10 cellular contexts compared by ENCODE assay signal in genomic region chr4:46994007-46994405, GRCh38. TPM values are rescaled to one million over a fixed set of nuclear protein-coding genes. Genes with fewer than 3 reads are reported as not detected.
DNase-seq lines count a peak whose midpoint lies in the region; ATAC-seq and TF ChIP-seq lines count a peak whose summit lies in the region.
"Had no signal": no experiment of that assay in that cellular context is flagged by ENCODE, and none has a peak within 500 bp of the region (broad histone marks: within the 10 kb centered on the region; RNA-seq: fewer than 3 reads in every experiment).

No MANE protein-coding gene starts in this region.

- no peaks in the 10 kb centered on the region for H3K36me3 ChIP-seq in stomach

- ATAC-seq in GM19397 (IDR thresholded peaks at IDR 0.05; ENCODE audit: unreplicated experiment), result no peak

- H3K27ac ChIP-seq in angular gyrus (ENCODE audit: low read depth, low read length), result peak overlapping the region; percentile 62
- no peak overlapping the region for H3K27ac ChIP-seq in stomach

- TF ChIP-seq POLR2A in stomach (IDR thresholded peaks at IDR 0.05), result no peak

- DNase-seq in DMS53 (lab: John Stamatoyannopoulos, UW) (peak; percentile 52), DMS53 treated with DMSO at 0.1 percent for 48 hours (lab: John Stamatoyannopoulos, UW; ENCODE audit: unreplicated experiment) (no peak), stomach (no peak), ecto neural progenitor cell (ENCODE audit: low spot score) (no peak)
- no peak for DNase-seq in stimulated activated naive CD4-positive, alpha-beta T cell (lab: John Stamatoyannopoulos, UW)
- DNase-seq: KBM-7 had no signal

- intact Hi-C loops in stomach (cut with DNase I; ENCODE audit: low total_unique reads), result no loop called here

- H3K4me3 ChIP-seq in iPS-11a (ENCODE audit: low read depth, low read length), result peak overlapping the region; percentile 70
- H3K4me3 ChIP-seq in stomach, result peak overlapping the region; percentile 17 to 42 (median 30)

- no peak for TF ChIP-seq CTCF in stomach (IDR thresholded peaks at IDR 0.05)

- 1 to 5% (median 2%) methylated on average over 13 to 14 of the region's 14 CpGs for WGBS in stomach, 5 donors

- TF ChIP-seq EP300 in stomach (IDR thresholded peaks at IDR 0.05), result no peak

- no peaks in the 10 kb centered on the region for H3K9me3 ChIP-seq in stomach

- peaks cover 3 to 49% (median 34%) of the 10 kb centered on the region in 3 donors for H3K27me3 ChIP-seq in stomach

- peaks cover 10 to 17% (median 17%) of the 10 kb centered on the region in 4 donors for H3K4me1 ChIP-seq in stomach

RNA-seq across cellular contexts. Expression of gene GABRA4, which starts 0.6 kb away (rescaled TPM):
- total RNA-seq in stomach, result under 1 TPM in 1 of 5 donors, not detected in 4; 0.37 TPM
- under 1 TPM in 1 of 3 donors, not detected in 2; 0.05 TPM for polyA plus RNA-seq in stomach
- total RNA-seq: T-helper 2 cell treated with Interferon-gamma antibody and Interleukin-4, amounts not matched to agents 100 ng/mL and 5 ng/mL, for 36 hours had no signal

RNA-seq across cellular contexts. Expression of gene GABRB1, which starts 37.4 kb away (rescaled TPM):
- total RNA-seq in stomach, result 1 to 10 TPM in 1 of 5 donors, not detected in 4; 2.8 TPM
- not detected for polyA plus RNA-seq in stomach
- total RNA-seq: T-helper 2 cell treated with Interferon-gamma antibody and Interleukin-4, amounts not matched to agents 100 ng/mL and 5 ng/mL, for 36 hours had no signal
